Comparison of ENCODE assay signal across 8 cellular contexts in the genomic region with DNA sequence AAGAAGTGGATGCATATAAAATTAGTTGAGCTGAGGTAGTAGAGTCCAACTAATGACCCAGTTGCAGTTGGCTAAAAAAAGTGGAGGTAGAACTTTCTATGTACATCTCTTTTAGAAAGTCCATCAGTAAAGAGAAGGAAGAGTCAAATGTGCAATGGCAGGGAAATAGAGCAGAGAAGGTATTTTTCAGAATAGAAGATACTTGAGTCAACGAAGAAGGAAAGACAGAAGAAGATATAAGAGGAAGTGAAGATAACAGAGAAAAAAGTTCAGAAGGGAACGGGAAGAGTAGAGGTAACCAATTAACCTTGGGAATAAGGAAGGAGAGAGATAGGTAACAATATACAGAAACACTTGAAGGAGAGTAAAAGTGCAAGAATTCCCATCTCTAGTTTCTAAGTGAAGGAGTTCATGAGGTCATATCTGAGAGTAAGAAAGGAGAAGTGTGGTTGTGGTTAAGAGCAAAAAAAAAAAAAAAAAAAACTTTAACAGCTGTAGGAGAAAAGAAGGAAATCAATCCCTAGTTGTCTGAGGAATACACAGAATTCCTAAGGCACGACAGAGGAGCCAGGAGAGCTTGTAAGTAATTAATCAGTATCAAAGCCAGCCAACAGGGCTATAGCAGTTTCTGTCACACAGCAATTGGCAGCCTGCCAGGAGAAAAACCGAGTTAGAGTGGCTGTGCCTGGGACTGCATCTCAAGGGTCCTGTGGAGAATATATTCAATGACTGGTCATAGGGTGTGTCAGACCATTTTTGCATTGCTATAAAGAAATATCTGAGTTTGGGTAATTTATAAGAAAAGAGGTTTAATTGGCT.
DNase-seq lines count a peak whose midpoint lies in the region; ATAC-seq and TF ChIP-seq lines count a peak whose summit lies in the region.

No MANE protein-coding gene starts in this region.

- H3K27me3 ChIP-seq in CD4-positive, alpha-beta memory T cell (ENCODE audit: insufficient read depth, low read length), result no peaks in the 10 kb centered on the region
- no peaks in the 10 kb centered on the region for H3K27me3 ChIP-seq in PC-3 (ENCODE audit: low read length)

- H3F3A ChIP-seq in PC-3 (ENCODE audit: low read length, unreplicated experiment), result no peaks in the 10 kb centered on the region

- POLR2A ChIA-PET in CD4-positive, alpha-beta memory T cell (lab: Charles Lee; ENCODE audit: partially characterized antibody), result no interaction called here
- POLR2A ChIA-PET in PC-3 (lab: Charles Lee; ENCODE audit: unreplicated experiment), result no interaction called here

- no peaks in the 10 kb centered on the region for H3K79me2 ChIP-seq in PC-3 (ENCODE audit: low read length)

- no peaks in the 10 kb centered on the region for H3K9me2 ChIP-seq in PC-3 (replicated peaks; ENCODE audit: low read length)

- H2AFZ ChIP-seq in PC-3 (ENCODE audit: low read length), result no peak overlapping the region

- peak in 4 of 5 donors; percentile 5 to 14 (median 11) for DNase-seq in CD4-positive, alpha-beta memory T cell
- DNase-seq in PC-3, result peak; percentile 19
- peak; percentile 39 for DNase-seq in glutamatergic neuron
- no peak for DNase-seq in HPDE6-E6E7 (ENCODE audit: extremely low spot score)
- no peak for DNase-seq in NCI-H2227 treated with DMSO at 0.1 percent for 48 hours (lab: John Stamatoyannopoulos, UW)
- DNase-seq in cortex of kidney (lab: John Stamatoyannopoulos, UW), result no peak

- H3K9ac ChIP-seq in PC-3 (ENCODE audit: low read length), result no peak overlapping the region

- no peak overlapping the region for H3K4me2 ChIP-seq in PC-3 (ENCODE audit: low read length)

- CTCF ChIA-PET in CD4-positive, alpha-beta memory T cell (lab: Charles Lee; ENCODE audit: partially characterized antibody), result interaction anchor here (0.7 to 4.3 kb wide), 2 partner anchors 12 to 170 kb away, joined by 5 to 20 read pairs; no protein-coding TSS in a partner anchor
- CTCF ChIA-PET in PC-3 (lab: Charles Lee), result no interaction called here

- H3K4me1 Mint-ChIP-seq in CD4-positive, alpha-beta memory T cell, result peaks cover 0 to 15% (median 4%) of the 10 kb centered on the region in 4 donors
- no peaks in the 10 kb centered on the region for H3K4me1 Mint-ChIP-seq in glutamatergic neuron (ENCODE audit: low read depth, unreplicated experiment)

- H3K9me3 Mint-ChIP-seq in CD4-positive, alpha-beta memory T cell, result no peaks in the 10 kb centered on the region
- H3K9me3 Mint-ChIP-seq in glutamatergic neuron (ENCODE audit: unreplicated experiment), result no peaks in the 10 kb centered on the region

- no peaks in the 10 kb centered on the region for H3K36me3 ChIP-seq in CD4-positive, alpha-beta memory T cell (ENCODE audit: insufficient read depth, low read length)
- H3K36me3 ChIP-seq in PC-3 (ENCODE audit: low read depth, low read length), result no peaks in the 10 kb centered on the region

- no peaks in the 10 kb centered on the region for H3K36me3 Mint-ChIP-seq in CD4-positive, alpha-beta memory T cell
- no peaks in the 10 kb centered on the region for H3K36me3 Mint-ChIP-seq in glutamatergic neuron (ENCODE audit: unreplicated experiment)

- H4K20me1 ChIP-seq in PC-3 (ENCODE audit: low read length), result no peaks in the 10 kb centered on the region

- ATAC-seq in GM21723 (IDR thresholded peaks at IDR 0.05; ENCODE audit: unreplicated experiment) (peak; percentile 54), PC-3 (no peak), GM19455 (IDR thresholded peaks at IDR 0.05; ENCODE audit: unreplicated experiment) (no peak)

- H3K27me3 Mint-ChIP-seq in CD4-positive, alpha-beta memory T cell, result no peaks in the 10 kb centered on the region
- no peaks in the 10 kb centered on the region for H3K27me3 Mint-ChIP-seq in glutamatergic neuron (ENCODE audit: unreplicated experiment)

- H3K4me1 ChIP-seq in CD4-positive, alpha-beta memory T cell (ENCODE audit: insufficient read depth, low read length), result no peaks in the 10 kb centered on the region
- H3K4me1 ChIP-seq in PC-3 (ENCODE audit: insufficient read depth, low read length), result no peaks in the 10 kb centered on the region

- H3K4me3 ChIP-seq in CD4-positive, alpha-beta memory T cell (ENCODE audit: low read length in 2 of 2), result no peak overlapping the region
- H3K4me3 ChIP-seq in PC-3 (ENCODE audit: low read length), result no peak overlapping the region

- no peaks in the 10 kb centered on the region for H3K9me3 ChIP-seq in CD4-positive, alpha-beta memory T cell (ENCODE audit: control insufficient read depth in 1 of 2, low read length in 2 of 2)
- no peaks in the 10 kb centered on the region for H3K9me3 ChIP-seq in PC-3 (ENCODE audit: low read length)

- no peak overlapping the region for H3K4me3 Mint-ChIP-seq in CD4-positive, alpha-beta memory T cell
- H3K4me3 Mint-ChIP-seq in glutamatergic neuron (ENCODE audit: unreplicated experiment), result no peak overlapping the region

- no peak overlapping the region for H3K27ac ChIP-seq in CD4-positive, alpha-beta memory T cell (ENCODE audit: low read depth, low read length)
- H3K27ac ChIP-seq in PC-3 (ENCODE audit: low read length), result no peak overlapping the region

- TF ChIP-seq CTCF in PC-3 (conservative IDR thresholded peaks at IDR 0.05; ENCODE audit: low read depth, low read length) (no peak), glutamatergic neuron (IDR thresholded peaks at IDR 0.05; ENCODE audit: partially characterized antibody, unreplicated experiment) (no peak)

- no peak overlapping the region for H3K27ac Mint-ChIP-seq in CD4-positive, alpha-beta memory T cell
- H3K27ac Mint-ChIP-seq in glutamatergic neuron (ENCODE audit: unreplicated experiment), result no peak overlapping the region

- BruUV-seq in PC-3 (replicated peaks; lab: Mats Ljungman, UMichigan), result no TSS peak

- intact Hi-C loops in CD4-positive, alpha-beta memory T cell (cut with micrococcal nuclease), result no loop called here
- intact Hi-C loops in PC-3 (cut with micrococcal nuclease), result no loop called here

Comparison
In these comparisons a context has a peak if more than half of its experiments do, and no peak if none do; other contexts are left out.
1. DNase-seq: peak in CD4-positive, alpha-beta memory T cell (4 of 5), PC-3 (single experiment) and glutamatergic neuron (single experiment); none in HPDE6-E6E7 (single experiment), NCI-H2227 treated with DMSO at 0.1 percent for 48 hours (single experiment) and cortex of kidney (single experiment).